ENCODE assay signal across 19 cellular contexts in the genomic region with DNA sequence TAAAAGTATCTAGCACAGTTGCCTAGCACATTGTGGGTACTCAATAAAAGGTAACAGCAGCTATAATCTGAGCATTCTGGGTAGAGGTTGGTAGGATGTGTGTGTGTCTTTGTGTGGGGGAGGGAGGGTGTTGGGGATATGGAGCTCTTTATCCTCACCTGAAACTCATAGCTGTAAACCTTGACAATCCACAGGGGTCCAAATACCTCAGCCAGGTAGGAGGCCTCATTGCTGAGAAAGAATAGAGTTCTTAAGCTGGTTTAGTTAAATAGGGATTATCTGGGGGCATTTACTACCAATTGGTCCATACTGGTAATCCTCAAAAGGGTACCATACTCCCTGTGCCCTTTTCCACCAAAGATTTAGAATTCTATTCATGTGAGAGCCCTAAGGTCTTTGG. TPM values are rescaled to one million over a fixed set of nuclear protein-coding genes. Genes with fewer than 3 reads are reported as not detected.
DNase-seq lines count a peak whose midpoint lies in the region; ATAC-seq and TF ChIP-seq lines count a peak whose summit lies in the region.
"Had no signal": no experiment of that assay in that cellular context is flagged by ENCODE, and none has a peak within 500 bp of the region (broad histone marks: within the 10 kb centered on the region; RNA-seq: fewer than 3 reads in every experiment).

No MANE protein-coding gene starts in this region.

- peaks cover 91% of the 10 kb centered on the region for H3K4me1 ChIP-seq in left ventricle myocardium inferior
- H3K4me1 ChIP-seq in right atrium auricular region: peaks cover 0 to 65% of the 10 kb centered on the region in 2 donors
- peaks cover 43% of the 10 kb centered on the region for H3K4me1 ChIP-seq in hepatocyte (ENCODE audit: insufficient read depth)

- no peak overlapping the region for H3K4me3 ChIP-seq in left ventricle myocardium inferior
- no peak overlapping the region for H3K4me3 ChIP-seq in right atrium auricular region
- no peak overlapping the region for H3K4me3 ChIP-seq in hepatocyte
- H3K4me3 ChIP-seq: dorsolateral prefrontal cortex, heart left ventricle, vagina had no signal

- TF ChIP-seq CTCF in left ventricle myocardium inferior (IDR thresholded peaks at IDR 0.05; ENCODE audit: borderline replicate concordance): no peak
- no peak for TF ChIP-seq CTCF in right atrium auricular region (IDR thresholded peaks at IDR 0.05)
- no peak for TF ChIP-seq CTCF in VCaP (conservative IDR thresholded peaks at IDR 0.05)
- no peak for TF ChIP-seq CTCF in hepatocyte (IDR thresholded peaks at IDR 0.05; ENCODE audit: poor library complexity)

- H3K27me3 ChIP-seq in left ventricle myocardium inferior (ENCODE audit: low read depth) (no peaks in the 10 kb centered on the region), right atrium auricular region (no peaks in the 10 kb centered on the region), hepatocyte (no peaks in the 10 kb centered on the region)
- H3K27me3 ChIP-seq: dorsolateral prefrontal cortex, heart left ventricle, vagina had no signal

- no peak overlapping the region for H2AFZ ChIP-seq in hepatocyte

- H3K9me3 ChIP-seq in left ventricle myocardium inferior (replicated peaks): no peaks in the 10 kb centered on the region
- no peaks in the 10 kb centered on the region for H3K9me3 ChIP-seq in right atrium auricular region
- H3K9me3 ChIP-seq in hepatocyte (ENCODE audit: low read depth): no peaks in the 10 kb centered on the region
- H3K9me3 ChIP-seq: Caco-2, heart left ventricle, vagina had no signal

- H3K4me2 ChIP-seq in hepatocyte: no peak overlapping the region

- no peak for ATAC-seq in GM21528 (IDR thresholded peaks at IDR 0.05; ENCODE audit: low FRiP score, unreplicated experiment)
- ATAC-seq: heart left ventricle, right cardiac atrium had no signal

- peaks cover 36% of the 10 kb centered on the region for H3K79me2 ChIP-seq in hepatocyte

- peaks cover 11% of the 10 kb centered on the region for H4K20me1 ChIP-seq in hepatocyte (ENCODE audit: insufficient read depth, poor library complexity, severe bottlenecking)

- intact Hi-C loops in left ventricle myocardium inferior (cut with micrococcal nuclease): no loop called here

- H3K27ac ChIP-seq in left ventricle myocardium inferior (replicated peaks): peak overlapping the region; percentile 99
- H3K27ac ChIP-seq in right atrium auricular region: no peak overlapping the region
- peak overlapping the region; percentile 93; the same call in 1 of the 2 replicates for H3K27ac ChIP-seq in VCaP
- peak overlapping the region; percentile 96 for H3K27ac ChIP-seq in hepatocyte

- no peaks in the 10 kb centered on the region for H3K9me2 ChIP-seq in hepatocyte (replicated peaks; ENCODE audit: insufficient read depth)

- H3K36me3 ChIP-seq in left ventricle myocardium inferior: peaks cover 56% of the 10 kb centered on the region
- H3K36me3 ChIP-seq in right atrium auricular region: peaks cover 55% of the 10 kb centered on the region
- no peaks in the 10 kb centered on the region for H3K36me3 ChIP-seq in hepatocyte (replicated peaks; ENCODE audit: insufficient read depth, low read depth)

- DNase-seq in left ventricle myocardium inferior: no peak
- no peak for DNase-seq in right atrium auricular region (ENCODE audit: low spot score)
- DNase-seq in hepatocyte (ENCODE audit: low spot score): no peak
- no peak for DNase-seq in NCI-H774 (lab: John Stamatoyannopoulos, UW)
- DNase-seq in HUDEP-2 (lab: John Stamatoyannopoulos, UW; ENCODE audit: unreplicated experiment in 76 of 76): no peak
- DNase-seq in NCI-H2029 treated with DMSO at 0.1 percent for 48 hours (lab: John Stamatoyannopoulos, UW): no peak
- DNase-seq: activated CD8-positive, alpha-beta memory T cell treated with anti-CD3 and anti-CD28 coated beads for 24 hours; activated effector memory CD4-positive, alpha-beta T cell treated with Interleukin-2 at 50 U/mL for 16 hours; Caco-2; dorsolateral prefrontal cortex; heart left ventricle; NCI-H1048; right cardiac atrium; SW 1271 had no signal

RNA-seq across cellular contexts. Expression of gene SERF2, which starts 3.9 kb away (rescaled TPM):
- total RNA-seq in left ventricle myocardium inferior: 900 TPM
- 100 to 1,000 TPM; 651 to 803 TPM for total RNA-seq in right atrium auricular region
- total RNA-seq in hepatocyte: 958 and 1,175 TPM in 2 replicates
- polyA plus RNA-seq in hepatocyte: 2,443 and 2,578 TPM in 2 replicates

RNA-seq across cellular contexts. Expression of gene SERINC4, which starts 4.0 kb away (rescaled TPM):
- total RNA-seq in left ventricle myocardium inferior (0.44 TPM), right atrium auricular region (under 1 TPM in 1 of 2 donors, not detected in 1; 0.71 TPM), hepatocyte (0.10 and 0.24 TPM in 2 replicates)
- polyA plus RNA-seq in hepatocyte: not detected in 2 replicates
- total RNA-seq: RPMI7951, subcutaneous adipose tissue, vagina had no signal

RNA-seq across cellular contexts. Expression of gene HYPK, which starts 4.4 kb away (rescaled TPM):
- total RNA-seq in left ventricle myocardium inferior (17.9 TPM), right atrium auricular region (10 to 100 TPM; 15.0 to 16.5 TPM), hepatocyte (5.8 and 10.4 TPM in 2 replicates)
- 12.8 and 19.2 TPM in 2 replicates for polyA plus RNA-seq in hepatocyte

RNA-seq across cellular contexts. Expression of gene ELL3, which starts 19.2 kb away (rescaled TPM):
- total RNA-seq in left ventricle myocardium inferior (0.82 TPM), right atrium auricular region (1 to 10 TPM; 2.4 to 2.6 TPM), hepatocyte (5.0 and 7.7 TPM in 2 replicates)
- polyA plus RNA-seq in hepatocyte: 4.5 and 6.4 TPM in 2 replicates

RNA-seq across cellular contexts. Expression of gene MFAP1, which starts 28.5 kb away (rescaled TPM):
- total RNA-seq in left ventricle myocardium inferior: 20.4 TPM
- 10 to 100 TPM; 12.3 to 16.6 TPM for total RNA-seq in right atrium auricular region
- 26.9 and 37.8 TPM in 2 replicates for total RNA-seq in hepatocyte
- polyA plus RNA-seq in hepatocyte: 30.9 and 36.9 TPM in 2 replicates

Comparison
In these comparisons a context has a peak if more than half of its experiments do, and no peak if none do; other contexts are left out.
1. H3K27ac ChIP-seq: peak in left ventricle myocardium inferior (single experiment), VCaP (single experiment) and hepatocyte (single experiment); none in right atrium auricular region (0 of 2).